ENCODE assay signal across 11 cellular contexts in the genomic region with DNA sequence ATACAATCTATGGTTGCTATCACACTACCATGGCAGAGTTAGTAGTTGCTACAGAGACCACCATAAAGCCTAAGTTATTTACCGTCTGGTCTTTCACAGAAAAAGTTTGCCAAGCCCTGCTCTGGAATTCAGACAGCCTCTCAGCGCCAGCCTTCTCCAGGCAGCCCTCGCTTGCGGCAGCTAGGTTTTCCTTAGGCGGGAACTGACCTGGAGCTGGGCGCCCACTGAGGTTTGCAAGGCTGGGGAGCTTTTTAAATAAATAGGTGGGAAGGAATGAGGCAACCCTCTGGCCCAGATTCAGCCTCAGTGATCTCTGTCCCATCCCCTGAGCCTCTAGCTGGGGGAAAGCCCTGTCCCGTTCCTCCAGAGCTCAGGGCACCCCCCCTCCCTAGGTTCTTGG. TPM values are rescaled to one million over a fixed set of nuclear protein-coding genes. Genes with fewer than 3 reads are reported as not detected.
DNase-seq lines count a peak whose midpoint lies in the region; ATAC-seq and TF ChIP-seq lines count a peak whose summit lies in the region.
"Had no signal": no experiment of that assay in that cellular context is flagged by ENCODE, and none has a peak within 500 bp of the region (broad histone marks: within the 10 kb centered on the region; RNA-seq: fewer than 3 reads in every experiment).

No MANE protein-coding gene starts in this region.

- no peaks in the 10 kb centered on the region for H3K9me3 ChIP-seq in right atrium auricular region
- H3K9me3 ChIP-seq in breast epithelium, result no peaks in the 10 kb centered on the region

- H3K27me3 ChIP-seq in right atrium auricular region (no peaks in the 10 kb centered on the region), breast epithelium (no peaks in the 10 kb centered on the region)

- TF ChIP-seq CTCF in right atrium auricular region (IDR thresholded peaks at IDR 0.05), result no peak
- TF ChIP-seq CTCF in breast epithelium (IDR thresholded peaks at IDR 0.05), result no peak

- no peaks in the 10 kb centered on the region for H3K9me3 Mint-ChIP-seq in naive thymus-derived CD8-positive, alpha-beta T cell

- H3K27ac ChIP-seq in right atrium auricular region (peak overlapping the region; percentile 59 to 76), breast epithelium (peak overlapping the region; percentile 75 to 82), urinary bladder (ENCODE audit: low read depth) (peak overlapping the region; percentile 53)
- H3K27ac ChIP-seq: epithelial cell of prostate, HL-60 had no signal

- no peak for TF ChIP-seq POLR2A in breast epithelium (IDR thresholded peaks at IDR 0.05)

- WGBS in urinary bladder, result 71% methylated on average over 7 of the region's 7 CpGs

- POLR2A ChIA-PET in naive thymus-derived CD8-positive, alpha-beta T cell (lab: Charles Lee), result no interaction called here

- DNase-seq in right atrium auricular region (ENCODE audit: low spot score) (no peak), Right ventricle myocardium superior (no peak), breast epithelium (ENCODE audit: low spot score in 2 of 2) (no peak)
- no peak for DNase-seq in naive thymus-derived CD8-positive, alpha-beta T cell
- no peak for DNase-seq in stimulated activated CD4-positive, alpha-beta T cell treated with anti-CD3 and anti-CD28 coated beads, Interleukin-1b, Interleukin-23, amount 100 ng/mL, for 48 hours
- no peak for DNase-seq in activated CD4-positive, CD25-positive, alpha-beta regulatory T cell treated with anti-CD3 and anti-CD28 coated beads, Interleukin-2, amount 50 U/mL, for 72 hours
- DNase-seq: NCI-H526 treated with DMSO at 0.1 percent for 48 hours had no signal

- intact Hi-C loops in Right ventricle myocardium superior (cut with DNase I), result no loop called here
- intact Hi-C loops in breast epithelium (cut with DNase I; ENCODE audit: low total_unique reads), result no loop called here

- H3K4me3 ChIP-seq in right atrium auricular region (peak overlapping the region; percentile 53 to 69), breast epithelium (peak overlapping the region; percentile 57 to 94 (median 66)), urinary bladder (ENCODE audit: low read depth, low read length) (peak overlapping the region; percentile 48)

- H3K4me1 Mint-ChIP-seq in naive thymus-derived CD8-positive, alpha-beta T cell, result peaks cover 0 to 34% (median 8%) of the 10 kb centered on the region in 4 donors

- H3K27me3 Mint-ChIP-seq in naive thymus-derived CD8-positive, alpha-beta T cell, result peaks cover 0 to 10% (median under 1%) of the 10 kb centered on the region in 5 donors

- ATAC-seq in Right ventricle myocardium superior (ENCODE audit: poor library complexity), result no peak
- no peak for ATAC-seq in naive thymus-derived CD8-positive, alpha-beta T cell
- no peak for ATAC-seq in GM21737 (IDR thresholded peaks at IDR 0.05; ENCODE audit: unreplicated experiment)

- peaks cover 0 to 15% of the 10 kb centered on the region in 2 donors for H3K4me1 ChIP-seq in right atrium auricular region
- no peaks in the 10 kb centered on the region for H3K4me1 ChIP-seq in breast epithelium
- H3K4me1 ChIP-seq in urinary bladder (ENCODE audit: insufficient read depth), result no peaks in the 10 kb centered on the region

- no peaks in the 10 kb centered on the region for H3K36me3 Mint-ChIP-seq in naive thymus-derived CD8-positive, alpha-beta T cell

- H3K27ac Mint-ChIP-seq in naive thymus-derived CD8-positive, alpha-beta T cell, result peak overlapping the region in 1 of 10 donors; percentile 39

- peak overlapping the region in 8 of 10 donors; percentile 18 to 80 (median 58) for H3K4me3 Mint-ChIP-seq in naive thymus-derived CD8-positive, alpha-beta T cell

- H3K36me3 ChIP-seq in right atrium auricular region (no peaks in the 10 kb centered on the region), breast epithelium (no peaks in the 10 kb centered on the region), urinary bladder (ENCODE audit: insufficient read depth) (no peaks in the 10 kb centered on the region)

RNA-seq across cellular contexts. Expression of gene CTSH, which starts 1.2 kb away (rescaled TPM):
- total RNA-seq in right atrium auricular region, result 100 to 1,000 TPM in 1 of 2 donors, 10 to 100 TPM in 1; 51.0 to 114 TPM
- 68.4 TPM for total RNA-seq in Right ventricle myocardium superior
- 100 to 1,000 TPM; 158 to 272 (median 163) TPM for total RNA-seq in breast epithelium
- total RNA-seq in naive thymus-derived CD8-positive, alpha-beta T cell, result 1 to 10 TPM; 6.5 to 7.9 TPM
- polyA plus RNA-seq in naive thymus-derived CD8-positive, alpha-beta T cell, result 1 to 10 TPM; 3.6 to 5.8 (median 4.7) TPM
- total RNA-seq in urinary bladder, result 250 TPM
- 291 TPM for polyA plus RNA-seq in urinary bladder
